In genomic region chrX:121308276-121308805, GRCh38 we compare ENCODE assay signal across 9 cellular contexts.
DNase-seq lines count a peak whose midpoint lies in the region; ATAC-seq and TF ChIP-seq lines count a peak whose summit lies in the region.
"Had no signal": no experiment of that assay in that cellular context is flagged by ENCODE, and none has a peak within 500 bp of the region (broad histone marks: within the 10 kb centered on the region; RNA-seq: fewer than 3 reads in every experiment).

No MANE protein-coding gene starts in this region.

- H3K4me1 ChIP-seq in GM23338 (ENCODE audit: insufficient read depth) (no peaks in the 10 kb centered on the region), Karpas-422 (ENCODE audit: low read length) (no peaks in the 10 kb centered on the region)

- no peak overlapping the region for H3K9ac ChIP-seq in Karpas-422 (ENCODE audit: low read length)

- H3K4me1 Mint-ChIP-seq in GM23338 = peaks cover 3% of the 10 kb centered on the region; the same call in 2 of the 3 replicates
- peaks cover 23% of the 10 kb centered on the region for H3K4me1 Mint-ChIP-seq in activated CD4-positive, alpha-beta T cell treated with anti-CD3 and anti-CD28 coated beads for 36 hours

- H3K9me3 Mint-ChIP-seq in GM23338 = no peaks in the 10 kb centered on the region
- no peaks in the 10 kb centered on the region for H3K9me3 Mint-ChIP-seq in activated CD4-positive, alpha-beta T cell treated with anti-CD3 and anti-CD28 coated beads for 36 hours (ENCODE audit: low read depth)
- H3K9me3 Mint-ChIP-seq: CD8-positive, alpha-beta memory T cell had no signal

- TF ChIP-seq CTCF in GM23338 (conservative IDR thresholded peaks at IDR 0.05; ENCODE audit: low read depth in 2 of 2) = peak; percentile 41 to 74

- no peaks in the 10 kb centered on the region for H3F3A ChIP-seq in GM23338 (replicated peaks; ENCODE audit: low read depth)

- no peaks in the 10 kb centered on the region for H3K79me2 ChIP-seq in GM23338 (replicated peaks; ENCODE audit: insufficient read depth)
- H3K79me2 ChIP-seq in Karpas-422 (ENCODE audit: low read length) = no peaks in the 10 kb centered on the region

- H4K20me1 ChIP-seq in GM23338 (replicated peaks; ENCODE audit: insufficient read depth) (no peaks in the 10 kb centered on the region), Karpas-422 (ENCODE audit: insufficient read depth, low read depth, low read length) (no peaks in the 10 kb centered on the region)

- H3K9me3 ChIP-seq in Karpas-422 (ENCODE audit: low read length) = no peaks in the 10 kb centered on the region

- H3K4me3 Mint-ChIP-seq in GM23338 = no peak overlapping the region
- peak overlapping the region; percentile 49 for H3K4me3 Mint-ChIP-seq in activated CD4-positive, alpha-beta T cell treated with anti-CD3 and anti-CD28 coated beads for 36 hours
- H3K4me3 Mint-ChIP-seq: CD8-positive, alpha-beta memory T cell had no signal

- H3K27me3 ChIP-seq in GM23338 (ENCODE audit: insufficient read depth) = no peaks in the 10 kb centered on the region
- H3K27me3 ChIP-seq in Karpas-422 (ENCODE audit: low read length) = no peaks in the 10 kb centered on the region

- intact Hi-C loops in activated CD4-positive, alpha-beta T cell treated with anti-CD3 and anti-CD28 coated beads for 36 hours (cut with DNase I, micrococcal nuclease) = loop anchor here (1.0 to 10.0 kb wide), 12 partner anchors 52 to 821 kb away; partner anchors contain the start of gene CUL4B (in 1 of the 2)

- H3K4me3 ChIP-seq in GM23338 = no peak overlapping the region
- no peak overlapping the region for H3K4me3 ChIP-seq in Karpas-422 (ENCODE audit: low read length)
- H3K4me3 ChIP-seq in skeletal muscle cell (ENCODE audit: low read depth, low read length) = no peak overlapping the region

- DNase-seq in SIG-M5 treated with dmso at 0.1 percent for 504 hours (lab: John Stamatoyannopoulos, UW; ENCODE audit: unreplicated experiment) (peak; percentile 32), SIG-M5 (lab: John Stamatoyannopoulos, UW) (no peak), GM23338 (ENCODE audit: low spot score) (peak; percentile 42), Karpas-422 (peak; percentile 63), fibroblast of gingiva (ENCODE audit: low read depth) (peak; percentile 88), skeletal muscle cell (ENCODE audit: low read depth) (peak; percentile 74), UCSD-AML1 (lab: John Stamatoyannopoulos, UW; ENCODE audit: unreplicated experiment) (no peak)
- DNase-seq in activated CD4-positive, alpha-beta T cell treated with anti-CD3 and anti-CD28 coated beads for 36 hours = peak; percentile 80

- H3K27ac ChIP-seq in GM23338 (ENCODE audit: low read depth) (no peak overlapping the region), Karpas-422 (ENCODE audit: low read length) (no peak overlapping the region)

- CTCF ChIA-PET in activated CD4-positive, alpha-beta T cell treated with anti-CD3 and anti-CD28 coated beads for 36 hours (lab: Charles Lee) = interaction anchor here (0.9 to 1.3 kb wide), 3 partner anchors 51 to 518 kb away, joined by 3 to 4 read pairs (median 3); no protein-coding TSS in a partner anchor

- H3K36me3 ChIP-seq in GM23338 (ENCODE audit: insufficient read depth) (no peaks in the 10 kb centered on the region), Karpas-422 (ENCODE audit: insufficient read depth, low read length) (no peaks in the 10 kb centered on the region)

- POLR2A ChIA-PET in activated CD4-positive, alpha-beta T cell treated with anti-CD3 and anti-CD28 coated beads for 36 hours (lab: Charles Lee) = no interaction called here

- H3K4me2 ChIP-seq in GM23338 (no peak overlapping the region), Karpas-422 (ENCODE audit: low read depth, low read length, poor library complexity, severe bottlenecking) (no peak overlapping the region)

- H3K9me2 ChIP-seq in GM23338 (ENCODE audit: insufficient read depth) = no peaks in the 10 kb centered on the region
- H3K9me2 ChIP-seq in Karpas-422 (replicated peaks; ENCODE audit: insufficient read depth, low read length) = no peaks in the 10 kb centered on the region

- H3K27me3 Mint-ChIP-seq in GM23338 (ENCODE audit: insufficient read depth, low read depth, poor library complexity) = no peaks in the 10 kb centered on the region
- H3K27me3 Mint-ChIP-seq in activated CD4-positive, alpha-beta T cell treated with anti-CD3 and anti-CD28 coated beads for 36 hours = no peaks in the 10 kb centered on the region
- H3K27me3 Mint-ChIP-seq: CD8-positive, alpha-beta memory T cell had no signal

- no peaks in the 10 kb centered on the region for H3K36me3 Mint-ChIP-seq in GM23338 (ENCODE audit: low read depth)
- no peaks in the 10 kb centered on the region for H3K36me3 Mint-ChIP-seq in activated CD4-positive, alpha-beta T cell treated with anti-CD3 and anti-CD28 coated beads for 36 hours (ENCODE audit: low read depth)
- H3K36me3 Mint-ChIP-seq: CD8-positive, alpha-beta memory T cell had no signal

- ATAC-seq in GM23338 = peak; percentile 85
- ATAC-seq in activated CD4-positive, alpha-beta T cell treated with anti-CD3 and anti-CD28 coated beads for 36 hours = peak; percentile 86

- no peak overlapping the region for H2AFZ ChIP-seq in GM23338
- H2AFZ ChIP-seq in Karpas-422 (ENCODE audit: low read length) = no peak overlapping the region

- no peak overlapping the region for H3K27ac Mint-ChIP-seq in GM23338
- peak overlapping the region; percentile 85 for H3K27ac Mint-ChIP-seq in activated CD4-positive, alpha-beta T cell treated with anti-CD3 and anti-CD28 coated beads for 36 hours
- H3K27ac Mint-ChIP-seq: CD8-positive, alpha-beta memory T cell had no signal

TF ChIP-seq in GM23338, 12 proteins besides CTCF, POLR2A, EP300 and RAD21:
- TF ChIP-seq CREB1 (CRISPR knock-in tag; IDR thresholded peaks at IDR 0.05; ENCODE audit: low read depth) (no peak), JUNB (IDR thresholded peaks at IDR 0.05; ENCODE audit: unreplicated experiment) (no peak), ZNF114 (CRISPR knock-in tag; IDR thresholded peaks at IDR 0.05) (no peak), ETS1 (IDR thresholded peaks at IDR 0.05) (no peak), ZNF331 (CRISPR knock-in tag; IDR thresholded peaks at IDR 0.05; ENCODE audit: low read depth) (no peak), NANOG (IDR thresholded peaks at IDR 0.05; ENCODE audit: borderline replicate concordance) (no peak), EZH2 (IDR thresholded peaks at IDR 0.05; ENCODE audit: low read depth, unreplicated experiment) (no peak), EZH2phosphoT487 (IDR thresholded peaks at IDR 0.05; ENCODE audit: unreplicated experiment) (no peak)
- TF ChIP-seq, protein P1, sequence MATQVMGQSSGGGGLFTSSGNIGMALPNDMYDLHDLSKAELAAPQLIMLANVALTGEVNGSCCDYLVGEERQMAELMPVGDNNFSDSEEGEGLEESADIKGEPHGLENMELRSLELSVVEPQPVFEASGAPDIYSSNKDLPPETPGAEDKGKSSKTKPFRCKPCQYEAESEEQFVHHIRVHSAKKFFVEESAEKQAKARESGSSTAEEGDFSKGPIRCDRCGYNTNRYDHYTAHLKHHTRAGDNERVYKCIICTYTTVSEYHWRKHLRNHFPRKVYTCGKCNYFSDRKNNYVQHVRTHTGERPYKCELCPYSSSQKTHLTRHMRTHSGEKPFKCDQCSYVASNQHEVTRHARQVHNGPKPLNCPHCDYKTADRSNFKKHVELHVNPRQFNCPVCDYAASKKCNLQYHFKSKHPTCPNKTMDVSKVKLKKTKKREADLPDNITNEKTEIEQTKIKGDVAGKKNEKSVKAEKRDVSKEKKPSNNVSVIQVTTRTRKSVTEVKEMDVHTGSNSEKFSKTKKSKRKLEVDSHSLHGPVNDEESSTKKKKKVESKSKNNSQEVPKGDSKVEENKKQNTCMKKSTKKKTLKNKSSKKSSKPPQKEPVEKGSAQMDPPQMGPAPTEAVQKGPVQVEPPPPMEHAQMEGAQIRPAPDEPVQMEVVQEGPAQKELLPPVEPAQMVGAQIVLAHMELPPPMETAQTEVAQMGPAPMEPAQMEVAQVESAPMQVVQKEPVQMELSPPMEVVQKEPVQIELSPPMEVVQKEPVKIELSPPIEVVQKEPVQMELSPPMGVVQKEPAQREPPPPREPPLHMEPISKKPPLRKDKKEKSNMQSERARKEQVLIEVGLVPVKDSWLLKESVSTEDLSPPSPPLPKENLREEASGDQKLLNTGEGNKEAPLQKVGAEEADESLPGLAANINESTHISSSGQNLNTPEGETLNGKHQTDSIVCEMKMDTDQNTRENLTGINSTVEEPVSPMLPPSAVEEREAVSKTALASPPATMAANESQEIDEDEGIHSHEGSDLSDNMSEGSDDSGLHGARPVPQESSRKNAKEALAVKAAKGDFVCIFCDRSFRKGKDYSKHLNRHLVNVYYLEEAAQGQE (IDR thresholded peaks at IDR 0.05; ENCODE audit: unreplicated experiment) = no peak

Comparison
In these comparisons a context has a peak if more than half of its experiments do, and no peak if none do; other contexts are left out.
1. DNase-seq: peak in SIG-M5 treated with dmso at 0.1 percent for 504 hours (single experiment), GM23338 (single experiment), Karpas-422 (single experiment), activated CD4-positive, alpha-beta T cell treated with anti-CD3 and anti-CD28 coated beads for 36 hours (single experiment), fibroblast of gingiva (single experiment) and skeletal muscle cell (single experiment); none in SIG-M5 (single experiment) and UCSD-AML1 (single experiment).